Comparison of ENCODE assay signal across 8 cellular contexts in genomic region chr16:14632693-14633569, GRCh38. TPM values are rescaled to one million over a fixed set of nuclear protein-coding genes. Genes with fewer than 3 reads are reported as not detected.
DNase-seq lines count a peak whose midpoint lies in the region; ATAC-seq, FAIRE-seq and TF ChIP-seq lines count a peak whose summit lies in the region.

Gene BFAR (plus strand): TSS chr16:14632951. CDS start chr16:14644347, 11,396 bp downstream.

- no peak for TF ChIP-seq CTCF in 22Rv1 (IDR thresholded peaks at IDR 0.05)
- no peak for TF ChIP-seq CTCF in body of pancreas (IDR thresholded peaks at IDR 0.05)
- TF ChIP-seq CTCF in sigmoid colon (IDR thresholded peaks at IDR 0.05), result no peak

- TF ChIP-seq POLR2A in body of pancreas (IDR thresholded peaks at IDR 0.05) (peak; percentile 38 to 99 (median 92)), sigmoid colon (IDR thresholded peaks at IDR 0.05) (peak in 1 of 2 donors; percentile 99)

- peak; percentile 76 for FAIRE-seq in TTC549 (lab: Jason Lieb, UNC)

- H3K27ac ChIP-seq in 22Rv1 (peak within 1 kb of the TSS; percentile 94), body of pancreas (peak within 1 kb of the TSS; percentile 79 to 91 (median 88)), sigmoid colon (peak within 1 kb of the TSS; percentile 91 to 96 (median 94))

- H3K9me3 ChIP-seq in body of pancreas (no peaks in the 10 kb centered on the region), sigmoid colon (no peaks in the 10 kb centered on the region)

- H3K27me3 ChIP-seq in body of pancreas (no peaks in the 10 kb centered on the region), sigmoid colon (no peaks in the 10 kb centered on the region)

- WGBS in body of pancreas, 2 donors, result 0 to 1% methylated on average over 1 to 68 of the region's 69 CpGs
- WGBS in sigmoid colon, 2 donors, result 0% methylated on average over 69 of the region's 69 CpGs

- intact Hi-C loops in body of pancreas (cut with DNase I), result no loop called here
- intact Hi-C loops in sigmoid colon (cut with DNase I), result loop anchor here (10.0 kb wide), 1 partner anchor 348 kb away; no protein-coding TSS in a partner anchor

- TF ChIP-seq EP300 in sigmoid colon (IDR thresholded peaks at IDR 0.05), result peak in 1 of 4 donors; percentile 60

- H3K36me3 ChIP-seq in body of pancreas (replicated peaks in 1 of 2; ENCODE audit: insufficient read depth in 1 of 2, low read depth in 2 of 2) (no peaks in the 10 kb centered on the region), sigmoid colon (peaks cover 0 to 4% (median under 1%) of the 10 kb centered on the region in 4 donors)

- DNase-seq in NCI-H2107 treated with DMSO at 0.1 percent for 48 hours (lab: John Stamatoyannopoulos, UW; ENCODE audit: unreplicated experiment) (peak; percentile 95), body of pancreas (peak; percentile 99), iPS DF 19.7 (ENCODE audit: low read depth, low spot score) (peak; percentile 84), sigmoid colon (peak; percentile 100)

- ATAC-seq in GM18520 (IDR thresholded peaks at IDR 0.05; ENCODE audit: unreplicated experiment) (peak; percentile 71), HG03064 (IDR thresholded peaks at IDR 0.05; ENCODE audit: low read depth, unreplicated experiment) (peak; percentile 64), body of pancreas (peak; percentile 89)

- H3K4me3 ChIP-seq in body of pancreas (peak within 1 kb of the TSS; percentile 89 to 91), sigmoid colon (peak within 1 kb of the TSS; percentile 80 to 88 (median 82))

- peaks cover 60% of the 10 kb centered on the region for H3K4me1 ChIP-seq in body of pancreas
- H3K4me1 ChIP-seq in sigmoid colon, result peaks cover 0 to 62% (median 59%) of the 10 kb centered on the region in 4 donors

RNA-seq across cellular contexts. Expression of gene BFAR, which starts in this region (rescaled TPM):
- total RNA-seq in body of pancreas, result 10 to 100 TPM; 38.2 to 43.6 TPM
- total RNA-seq in sigmoid colon, result 10 to 100 TPM; 52.1 to 64.9 (median 61.2) TPM
- polyA plus RNA-seq in sigmoid colon, result 10 to 100 TPM; 38.1 to 52.3 (median 43.3) TPM

Comparison
In these comparisons a context has a peak if more than half of its experiments do, and no peak if none do; other contexts are left out.
1. Peak in every context shown above with its lines: DNase-seq, ATAC-seq, H3K4me3 ChIP-seq and H3K27ac ChIP-seq.